26 cellular contexts compared by ENCODE assay signal in the genomic region with DNA sequence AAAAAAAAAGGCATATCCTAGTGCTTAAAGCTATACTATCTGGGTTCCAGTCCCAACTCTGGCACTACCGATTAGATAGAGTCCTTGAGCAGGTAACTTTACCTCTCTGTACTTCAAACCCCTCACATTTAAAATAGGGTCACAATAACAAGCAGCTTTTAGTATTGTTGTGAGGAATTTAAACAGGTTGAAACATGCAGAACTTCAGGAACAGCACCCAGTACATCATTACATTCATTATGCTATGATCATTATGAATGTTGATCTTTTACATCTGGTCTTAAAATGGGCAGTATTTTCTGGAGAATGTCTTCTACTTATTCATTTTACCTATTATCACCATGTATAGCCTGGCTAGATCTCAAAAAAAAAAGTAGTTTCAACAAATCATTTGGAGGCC.
"Had no signal": no experiment of that assay in that cellular context is flagged by ENCODE, and none has a peak within 500 bp of the region (broad histone marks: within the 10 kb centered on the region; RNA-seq: fewer than 3 reads in every experiment).

No MANE protein-coding gene starts in this region.

- H3K4me3 Mint-ChIP-seq: activated CD4-positive, alpha-beta T cell treated with anti-CD3 and anti-CD28 coated beads for 36 hours; natural killer cell treated with Interleukin-12 subunit alpha and Interleukin-12 subunit beta and Interleukin-15 and Interleukin-18, amount 100 ng/mL, for 72 hours; stimulated activated effector memory CD8-positive, alpha-beta T cell treated with anti-CD3 and anti-CD28 coated beads, Interleukin-12 subunit alpha, Interleukin-12 subunit beta, amount 100 ng/mL, for 72 hours; stimulated activated naive CD8-positive, alpha-beta T cell treated with anti-CD3 and anti-CD28 coated beads, Interleukin-15, Interleukin-2, amounts not matched to agents 100 ng/mL and 50 ng/mL, for 24 hours had no signal

- H3K4me1 ChIP-seq: right lobe of liver, uterus had no signal

- H3K27ac Mint-ChIP-seq: activated CD4-positive, alpha-beta T cell treated with anti-CD3 and anti-CD28 coated beads for 36 hours; natural killer cell treated with Interleukin-12 subunit alpha and Interleukin-12 subunit beta and Interleukin-15 and Interleukin-18, amount 100 ng/mL, for 72 hours; progenitor cell of endocrine pancreas; stimulated activated effector memory CD8-positive, alpha-beta T cell treated with anti-CD3 and anti-CD28 coated beads, Interleukin-12 subunit alpha, Interleukin-12 subunit beta, amount 100 ng/mL, for 72 hours; stimulated activated naive CD8-positive, alpha-beta T cell treated with anti-CD3 and anti-CD28 coated beads, Interleukin-15, Interleukin-2, amounts not matched to agents 100 ng/mL and 50 ng/mL, for 24 hours had no signal

- ATAC-seq: activated CD4-positive, alpha-beta T cell treated with anti-CD3 and anti-CD28 coated beads for 36 hours; heart right ventricle; mucosa of descending colon; natural killer cell treated with Interleukin-12 subunit alpha and Interleukin-12 subunit beta and Interleukin-15 and Interleukin-18, amount 100 ng/mL, for 72 hours; right lobe of liver; stimulated activated effector memory CD8-positive, alpha-beta T cell treated with anti-CD3 and anti-CD28 coated beads, Interleukin-12 subunit alpha, Interleukin-12 subunit beta, amount 100 ng/mL, for 72 hours had no signal

- H3K9me3 Mint-ChIP-seq: stimulated activated effector memory CD8-positive, alpha-beta T cell treated with anti-CD3 and anti-CD28 coated beads, Interleukin-12 subunit alpha, Interleukin-12 subunit beta, amount 100 ng/mL, for 72 hours; stimulated activated naive CD8-positive, alpha-beta T cell treated with anti-CD3 and anti-CD28 coated beads, Interleukin-15, Interleukin-2, amounts not matched to agents 100 ng/mL and 50 ng/mL, for 24 hours had no signal

- H3K27me3 ChIP-seq: esophagus muscularis mucosa, heart right ventricle, neutrophil, ovary, right lobe of liver, uterus had no signal

- DNase-seq: activated CD4-positive, alpha-beta T cell treated with anti-CD3 and anti-CD28 coated beads for 36 hours; activated CD4-positive, alpha-beta T cell treated with anti-CD3 and anti-CD28 coated beads, Interleukin-2, amount 50 U/mL, for 4 hours; activated CD4-positive, CD25-positive, alpha-beta regulatory T cell; activated CD8-positive, alpha-beta memory T cell treated with anti-CD3 and anti-CD28 coated beads for 24 hours; activated gamma-delta T cell; activated naive CD4-positive, alpha-beta T cell treated with anti-CD3 and anti-CD28 coated beads, Interleukin-2, amount 50 U/mL, for 16 hours; amniotic stem cell; central memory CD4-positive, alpha-beta T cell; foreskin melanocyte; heart right ventricle; left ventricle myocardium inferior; mucosa of descending colon; ovary; right lobe of liver; stimulated activated CD4-positive, alpha-beta T cell treated with anti-CD3 and anti-CD28 coated beads, Interleukin-4, amount 100 ng/mL, for 24 hours; trophoblast cell; uterus had no signal

- H3K27ac ChIP-seq: esophagus muscularis mucosa, left ventricle myocardium inferior, neutrophil, ovary, right lobe of liver, thoracic aorta, uterus had no signal

- H3K36me3 ChIP-seq: esophagus muscularis mucosa, heart right ventricle, left ventricle myocardium inferior, neutrophil, ovary, right lobe of liver, thoracic aorta, uterus had no signal

- H3K4me3 ChIP-seq: esophagus muscularis mucosa, heart right ventricle, left ventricle myocardium inferior, lung, mucosa of descending colon, ovary, right lobe of liver, thoracic aorta, uterus had no signal

- H3K4me1 Mint-ChIP-seq: activated CD4-positive, alpha-beta T cell treated with anti-CD3 and anti-CD28 coated beads for 36 hours; stimulated activated effector memory CD8-positive, alpha-beta T cell treated with anti-CD3 and anti-CD28 coated beads, Interleukin-12 subunit alpha, Interleukin-12 subunit beta, amount 100 ng/mL, for 72 hours had no signal

- H3K36me3 Mint-ChIP-seq: natural killer cell treated with Interleukin-12 subunit alpha and Interleukin-12 subunit beta and Interleukin-15 and Interleukin-18, amount 100 ng/mL, for 72 hours; stimulated activated effector memory CD8-positive, alpha-beta T cell treated with anti-CD3 and anti-CD28 coated beads, Interleukin-12 subunit alpha, Interleukin-12 subunit beta, amount 100 ng/mL, for 72 hours had no signal

- FAIRE-seq: endothelial cell of umbilical vein had no signal

- H3K9me3 ChIP-seq: esophagus muscularis mucosa, heart right ventricle, left ventricle myocardium inferior, mucosa of descending colon, neutrophil, ovary, right lobe of liver, thoracic aorta, uterus had no signal

- H3K27me3 Mint-ChIP-seq: progenitor cell of endocrine pancreas had no signal
